Comparison of ENCODE assay signal across 30 cellular contexts in genomic region chr19:33462112-33462726, GRCh38. TPM values are rescaled to one million over a fixed set of nuclear protein-coding genes. Genes with fewer than 3 reads are reported as not detected.
DNase-seq lines count a peak whose midpoint lies in the region; ATAC-seq, FAIRE-seq and TF ChIP-seq lines count a peak whose summit lies in the region.
"Had no signal": no experiment of that assay in that cellular context is flagged by ENCODE, and none has a peak within 500 bp of the region (broad histone marks: within the 10 kb centered on the region; RNA-seq: fewer than 3 reads in every experiment).

No MANE protein-coding gene starts in this region.

- H3K4me1 ChIP-seq in endocrine pancreas (ENCODE audit: control insufficient read depth, insufficient read depth, low read length) (no peaks in the 10 kb centered on the region), HepG2 (ENCODE audit: insufficient read depth, low read length) (no peaks in the 10 kb centered on the region)
- H3K4me1 ChIP-seq: A549, ascending aorta, BE2C, SJCRH30, stomach had no signal

- WGBS in HepG2 (ENCODE audit: low lambda C conversion rate) = 95% methylated on average over 5 of the region's 14 CpGs

- no peaks in the 10 kb centered on the region for H3K27me3 ChIP-seq in endocrine pancreas (ENCODE audit: control insufficient read depth, insufficient read depth, low read length)
- no peaks in the 10 kb centered on the region for H3K27me3 ChIP-seq in HepG2 (ENCODE audit: control insufficient read depth in 1 of 2, insufficient read depth in 2 of 2, low read length in 2 of 2)
- H3K27me3 ChIP-seq: ascending aorta, BE2C, ovary, right atrium auricular region, SJCRH30, stomach had no signal

- intact Hi-C loops in HepG2 (cut with micrococcal nuclease; ENCODE audit: unreplicated experiment) = no loop called here

- H3K36me3 Mint-ChIP-seq in osteocyte (ENCODE audit: unreplicated experiment) = peaks cover 4% of the 10 kb centered on the region

- H2AFZ ChIP-seq in HepG2 (ENCODE audit: low read length) = no peak overlapping the region

- no peak for TF ChIP-seq CTCF in osteocyte (IDR thresholded peaks at IDR 0.05)
- TF ChIP-seq CTCF in HepG2 (CRISPR knock-in tag; IDR thresholded peaks at IDR 0.05) = no peak

- no peaks in the 10 kb centered on the region for H3K36me3 ChIP-seq in endocrine pancreas (ENCODE audit: control insufficient read depth, insufficient read depth, low read length)
- H3K36me3 ChIP-seq in HepG2 (replicated peaks in 1 of 2; ENCODE audit: control insufficient read depth in 1 of 2, insufficient read depth in 2 of 2, low read length in 2 of 2) = peaks cover 4 to 12% of the 10 kb centered on the region in 2 experiments
- H3K36me3 ChIP-seq: ovary had no signal

- in situ Hi-C loops in HepG2 (cut with HindIII; ENCODE audit: extremely low pct_ligation_motif_present, low pct_unique_long_range_greater_than_20kb) = no loop called here

- peak overlapping the region; percentile 6 for H3K9ac ChIP-seq in endocrine pancreas (ENCODE audit: control insufficient read depth, insufficient read depth, low read length)
- H3K9ac ChIP-seq in HepG2 (ENCODE audit: insufficient read depth, low read depth, low read length) = no peak overlapping the region

- no peak overlapping the region for H3K4me2 ChIP-seq in HepG2 (ENCODE audit: low read depth, low read length)
- H3K4me2 ChIP-seq: A549 had no signal

- no peaks in the 10 kb centered on the region for H3K9me3 Mint-ChIP-seq in osteocyte (ENCODE audit: unreplicated experiment)
- H3K9me3 Mint-ChIP-seq: type B pancreatic cell had no signal

- no peak for FAIRE-seq in HepG2 (lab: Jason Lieb, UNC)
- FAIRE-seq: GM12892, GM19239, TTC549 had no signal

- H3K79me2 ChIP-seq in HepG2 (ENCODE audit: insufficient read depth, low read length) = no peaks in the 10 kb centered on the region

- no peaks in the 10 kb centered on the region for H3K27me3 Mint-ChIP-seq in osteocyte (ENCODE audit: unreplicated experiment)
- H3K27me3 Mint-ChIP-seq: activated naive CD8-positive, alpha-beta T cell; type B pancreatic cell had no signal

- TF ChIP-seq RAD21 in HepG2 (CRISPR knock-in tag; IDR thresholded peaks at IDR 0.05) = no peak

- H4K20me1 ChIP-seq in HepG2 (ENCODE audit: insufficient read depth, low read length) = no peaks in the 10 kb centered on the region

- POLR2A ChIA-PET in HepG2 (lab: Yijun Ruan, JAX) = no interaction called here

- H3K4me3 Mint-ChIP-seq in osteocyte (ENCODE audit: unreplicated experiment) = no peak overlapping the region
- H3K4me3 Mint-ChIP-seq: activated CD8-positive, alpha-beta T cell treated with anti-CD3 and anti-CD28 coated beads, Interleukin-2, amount 10 ng/mL, durations not matched to agents 7 days and 5 days; activated naive CD8-positive, alpha-beta T cell; type B pancreatic cell had no signal

- no TSS peak for BruUV-seq in HepG2 (replicated peaks; lab: Mats Ljungman, UMichigan)

- DNase-seq in NCI-H2227 (lab: John Stamatoyannopoulos, UW; ENCODE audit: unreplicated experiment) (peak; percentile 96), NCI-H2227 treated with DMSO at 0.1 percent for 48 hours (lab: John Stamatoyannopoulos, UW) (no peak), NCI-H1092 (lab: John Stamatoyannopoulos, UW) (peak; percentile 61), osteocyte (ENCODE audit: extremely low spot score, unreplicated experiment) (peak; percentile 81), HepG2 (ENCODE audit: low spot score) (no peak), cerebellar nuclear complex (lab: John Stamatoyannopoulos, UW) (no peak), globus pallidus (ENCODE audit: low spot score) (no peak)
- DNase-seq: activated CD4-positive, alpha-beta T cell treated with anti-CD3 and anti-CD28 coated beads for 1 hour; activated CD8-positive, alpha-beta T cell treated with anti-CD3 and anti-CD28 coated beads, Interleukin-2, amount 10 ng/mL, durations not matched to agents 7 days and 5 days; BE2C; central memory CD4-positive, alpha-beta T cell; COR-L47; effector CD4-positive, alpha-beta T cell; foreskin melanocyte; NCI-H1105; NCI-H226; stomach; T-helper 1 cell had no signal

- CTCF ChIA-PET in HepG2 (lab: Yijun Ruan, JAX; ENCODE audit: low intra/inter-chr PET ratio, low total read pairs) = no interaction called here

- H3K27ac ChIP-seq in HepG2 (ENCODE audit: extremely low read length, insufficient read depth, low read length) = no peak overlapping the region
- H3K27ac ChIP-seq: A549, ascending aorta, ovary, right atrium auricular region, SJCRH30, stomach had no signal

- H3K9me3 ChIP-seq in endocrine pancreas (ENCODE audit: control insufficient read depth, low read length) (no peaks in the 10 kb centered on the region), HepG2 (ENCODE audit: low read length) (no peaks in the 10 kb centered on the region)
- H3K9me3 ChIP-seq: A549, ascending aorta, BE2C, ovary, right atrium auricular region, SJCRH30, stomach had no signal

- no peak overlapping the region for H3K4me3 ChIP-seq in endocrine pancreas (ENCODE audit: control insufficient read depth, insufficient read depth, low read length)
- H3K4me3 ChIP-seq in HepG2 (replicated peaks in 1 of 3; ENCODE audit: insufficient read depth in 1 of 3, low read depth in 2 of 3, low read length in 3 of 3) = no peak overlapping the region
- H3K4me3 ChIP-seq: A549, ascending aorta, ovary, right atrium auricular region, SJCRH30, stomach had no signal

- H3K4me1 Mint-ChIP-seq in osteocyte (ENCODE audit: unreplicated experiment) = no peaks in the 10 kb centered on the region

- no peak for ATAC-seq in HepG2
- ATAC-seq: A549; activated CD8-positive, alpha-beta T cell treated with anti-CD3 and anti-CD28 coated beads, Interleukin-2, amount 10 ng/mL, durations not matched to agents 7 days and 5 days; esophagus mucosa had no signal

- TF ChIP-seq POLR2A in HepG2 (IDR thresholded peaks at IDR 0.05; ENCODE audit: insufficient read depth in 1 of 2, low read depth in 2 of 2, low read length in 2 of 2) = no peak

- no peak overlapping the region for H3K27ac Mint-ChIP-seq in osteocyte (ENCODE audit: unreplicated experiment)
- H3K27ac Mint-ChIP-seq: activated CD8-positive, alpha-beta T cell treated with anti-CD3 and anti-CD28 coated beads, Interleukin-2, amount 10 ng/mL, durations not matched to agents 7 days and 5 days; activated naive CD8-positive, alpha-beta T cell; type B pancreatic cell had no signal

- TF ChIP-seq EP300 in HepG2 (IDR thresholded peaks at IDR 0.05; ENCODE audit: low read depth in 2 of 2, low read length in 2 of 2) = no peak
- TF ChIP-seq EP300 in HepG2 (CRISPR knock-in tag; IDR thresholded peaks at IDR 0.05; ENCODE audit: borderline replicate concordance) = no peak

TF ChIP-seq in HepG2, 621 proteins besides CTCF, POLR2A, EP300 and RAD21:
- TF ChIP-seq CBX1 (IDR thresholded peaks at IDR 0.05; ENCODE audit: low read depth) (no peak), MAZ (IDR thresholded peaks at IDR 0.05; ENCODE audit: borderline replicate concordance, low read depth, low read length) (no peak), MAZ (CRISPR knock-in tag; IDR thresholded peaks at IDR 0.05; ENCODE audit: low read depth) (no peak), HNRNPL (IDR thresholded peaks at IDR 0.05; ENCODE audit: low read depth, low read length) (no peak)
TF ChIP-seq in HepG2: peak in this region for 0.

RNA-seq across cellular contexts. Expression of gene PEPD, which starts 59.4 kb away (rescaled TPM):
- total RNA-seq in osteocyte (106 and 113 TPM in 2 replicates), HepG2 (2016; rRNA removed; fragmentation: Illumina TruSeq; extraction: Trizol) (75.1 and 81.0 TPM in 2 replicates)
- total RNA-seq in HepG2 (2016; cell fraction: cytosol; rRNA removed; fragmentation: Illumina TruSeq; extraction: Trizol; ENCODE audit: low read depth) = 12.2 and 14.5 TPM in 2 replicates
- total RNA-seq in HepG2 (2016; cell fraction: insoluble cytoplasmic fraction; rRNA removed; fragmentation: Illumina TruSeq; extraction: Trizol) = 76.9 and 79.4 TPM in 2 replicates
- 29.4 and 31.9 TPM in 2 replicates for total RNA-seq in HepG2 (2016; cell fraction: membrane; rRNA removed; fragmentation: Illumina TruSeq; extraction: Trizol)
- total RNA-seq in HepG2 (2016; cell fraction: nucleus; rRNA removed; fragmentation: Illumina TruSeq; extraction: Trizol) = 35.5 and 39.2 TPM in 2 replicates
- 60.7 and 63.7 TPM in 2 replicates for polyA plus RNA-seq in HepG2 (2011; rRNA removed)
- polyA plus RNA-seq in HepG2 (2011; cell fraction: cytosol; rRNA removed) = 56.0 and 100 TPM in 2 replicates
- polyA plus RNA-seq in HepG2 (2011; cell fraction: nucleus; rRNA removed) = 50.1 and 50.6 TPM in 2 replicates
- polyA plus RNA-seq in HepG2 (2012) = 45.4 and 52.9 TPM in 2 replicates
- polyA plus RNA-seq in HepG2 (2016; cell fraction: cytosol; fragmentation: Illumina TruSeq; extraction: Trizol; ENCODE audit: low read depth) = 14.1 and 18.0 TPM in 2 replicates
- 103 and 110 TPM in 2 replicates for polyA plus RNA-seq in HepG2 (2016; cell fraction: insoluble cytoplasmic fraction; fragmentation: Illumina TruSeq; extraction: Trizol; ENCODE audit: low read depth)
- polyA plus RNA-seq in HepG2 (2016; cell fraction: membrane; fragmentation: Illumina TruSeq; extraction: Trizol; ENCODE audit: low read depth) = 30.2 and 30.4 TPM in 2 replicates
- 79.7 and 88.3 TPM in 2 replicates for polyA plus RNA-seq in HepG2 (2016; cell fraction: nucleus; fragmentation: Illumina TruSeq; extraction: Trizol; ENCODE audit: insufficient read depth, low read depth)
- 62.3 and 119 TPM in 2 replicates for polyA minus RNA-seq in HepG2 (2011; rRNA and poly(A)+ RNA removed; ENCODE audit: low replicate concordance)
- polyA minus RNA-seq in HepG2 (2011; cell fraction: cytosol; rRNA and poly(A)+ RNA removed) = 32.5 and 35.0 TPM in 2 replicates
- 14.2 and 19.1 TPM in 2 replicates for polyA minus RNA-seq in HepG2 (2011; cell fraction: nucleus; rRNA and poly(A)+ RNA removed)

Comparison
In these comparisons a context has a peak if more than half of its experiments do, and no peak if none do; other contexts are left out.
1. DNase-seq: peak in NCI-H2227 (single experiment), NCI-H1092 (single experiment) and osteocyte (single experiment); none in NCI-H2227 treated with DMSO at 0.1 percent for 48 hours (single experiment), HepG2 (single experiment), cerebellar nuclear complex (0 of 2) and globus pallidus (single experiment).